ENCODE assay signal across 15 cellular contexts in the genomic region with DNA sequence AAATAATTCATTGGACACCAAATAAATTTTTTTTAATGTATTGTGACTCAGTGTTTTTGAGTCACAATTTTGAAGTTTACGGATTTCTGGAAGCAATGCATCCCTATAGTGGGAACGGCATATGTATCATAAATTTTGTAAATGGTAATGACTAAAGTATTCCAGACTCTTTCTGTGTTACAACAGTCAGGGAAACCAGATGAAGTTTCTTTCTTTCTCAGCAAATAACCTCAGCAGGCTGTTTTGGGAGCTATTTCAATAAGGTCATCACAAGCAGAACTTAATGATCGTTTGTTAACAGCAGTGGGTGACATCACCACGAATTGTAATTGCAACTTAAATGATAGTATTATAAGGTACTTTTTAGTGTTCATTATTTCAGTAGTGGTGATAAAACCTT. TPM values are rescaled to one million over a fixed set of nuclear protein-coding genes. Genes with fewer than 3 reads are reported as not detected.
DNase-seq lines count a peak whose midpoint lies in the region; ATAC-seq, FAIRE-seq and TF ChIP-seq lines count a peak whose summit lies in the region.
"Had no signal": no experiment of that assay in that cellular context is flagged by ENCODE, and none has a peak within 500 bp of the region (broad histone marks: within the 10 kb centered on the region; RNA-seq: fewer than 3 reads in every experiment).

No MANE protein-coding gene starts in this region.

- no peaks in the 10 kb centered on the region for H3K36me3 ChIP-seq in H7 (replicated peaks; ENCODE audit: control insufficient read depth, insufficient read depth, low read length)
- H3K36me3 ChIP-seq: gastrocnemius medialis had no signal

- peak; percentile 68 for FAIRE-seq in GM12892 (lab: Jason Lieb, UNC)
- FAIRE-seq: RCC 7860 had no signal

- no peak for TF ChIP-seq POLR2A in GM12892 (IDR thresholded peaks at IDR 0.05; ENCODE audit: low read depth, low read length)

- H3K36me3 Mint-ChIP-seq in activated T-cell treated with anti-CD3 and anti-CD28 coated beads, Interleukin-2, amount 50 U/mL, for 24 hours (ENCODE audit: low read depth), result peaks cover 8% of the 10 kb centered on the region
- H3K36me3 Mint-ChIP-seq in activated naive CD8-positive, alpha-beta T cell treated with anti-CD3 and anti-CD28 coated beads, Interleukin-2, amount 50 U/mL, for 24 hours (ENCODE audit: low read depth), result peaks cover 9% of the 10 kb centered on the region
- H3K36me3 Mint-ChIP-seq in stimulated activated effector memory CD8-positive, alpha-beta T cell treated with anti-CD3 and anti-CD28 coated beads, Interleukin-12 subunit alpha, Interleukin-12 subunit beta, amount 100 ng/mL, for 72 hours, result peaks cover 17% of the 10 kb centered on the region
- H3K36me3 Mint-ChIP-seq: WTC11 had no signal

- H3K27ac Mint-ChIP-seq in activated T-cell treated with anti-CD3 and anti-CD28 coated beads, Interleukin-2, amount 50 U/mL, for 24 hours, result peak overlapping the region; percentile 55
- H3K27ac Mint-ChIP-seq in activated naive CD8-positive, alpha-beta T cell treated with anti-CD3 and anti-CD28 coated beads, Interleukin-2, amount 50 U/mL, for 24 hours, result peak overlapping the region; percentile 60
- peak overlapping the region; percentile 45 for H3K27ac Mint-ChIP-seq in stimulated activated effector memory CD8-positive, alpha-beta T cell treated with anti-CD3 and anti-CD28 coated beads, Interleukin-12 subunit alpha, Interleukin-12 subunit beta, amount 100 ng/mL, for 72 hours
- H3K27ac Mint-ChIP-seq: WTC11 had no signal

- peaks cover 73% of the 10 kb centered on the region for H3K4me1 Mint-ChIP-seq in activated T-cell treated with anti-CD3 and anti-CD28 coated beads, Interleukin-2, amount 50 U/mL, for 24 hours (ENCODE audit: low read depth)
- H3K4me1 Mint-ChIP-seq in activated naive CD8-positive, alpha-beta T cell treated with anti-CD3 and anti-CD28 coated beads, Interleukin-2, amount 50 U/mL, for 24 hours, result peaks cover 70% of the 10 kb centered on the region
- peaks cover 53% of the 10 kb centered on the region for H3K4me1 Mint-ChIP-seq in stimulated activated effector memory CD8-positive, alpha-beta T cell treated with anti-CD3 and anti-CD28 coated beads, Interleukin-12 subunit alpha, Interleukin-12 subunit beta, amount 100 ng/mL, for 72 hours

- ATAC-seq in activated naive CD8-positive, alpha-beta T cell treated with anti-CD3 and anti-CD28 coated beads, Interleukin-2, amount 50 U/mL, for 24 hours, result peak; percentile 31
- peak; percentile 68 for ATAC-seq in stimulated activated effector memory CD8-positive, alpha-beta T cell treated with anti-CD3 and anti-CD28 coated beads, Interleukin-12 subunit alpha, Interleukin-12 subunit beta, amount 100 ng/mL, for 72 hours
- no peak for ATAC-seq in HG02623 (IDR thresholded peaks at IDR 0.05; ENCODE audit: unreplicated experiment)
- ATAC-seq in HG03457 (IDR thresholded peaks at IDR 0.05; ENCODE audit: unreplicated experiment), result no peak
- ATAC-seq: gastrocnemius medialis, left ventricle myocardium superior, WTC11 had no signal

- no peak overlapping the region for H3K4me3 Mint-ChIP-seq in activated T-cell treated with anti-CD3 and anti-CD28 coated beads, Interleukin-2, amount 50 U/mL, for 24 hours
- peak overlapping the region; percentile 15 for H3K4me3 Mint-ChIP-seq in activated naive CD8-positive, alpha-beta T cell treated with anti-CD3 and anti-CD28 coated beads, Interleukin-2, amount 50 U/mL, for 24 hours
- peak overlapping the region; percentile 35 for H3K4me3 Mint-ChIP-seq in stimulated activated effector memory CD8-positive, alpha-beta T cell treated with anti-CD3 and anti-CD28 coated beads, Interleukin-12 subunit alpha, Interleukin-12 subunit beta, amount 100 ng/mL, for 72 hours
- H3K4me3 Mint-ChIP-seq: WTC11 had no signal

- H3K27me3 Mint-ChIP-seq in activated T-cell treated with anti-CD3 and anti-CD28 coated beads, Interleukin-2, amount 50 U/mL, for 24 hours, result no peaks in the 10 kb centered on the region
- no peaks in the 10 kb centered on the region for H3K27me3 Mint-ChIP-seq in activated naive CD8-positive, alpha-beta T cell treated with anti-CD3 and anti-CD28 coated beads, Interleukin-2, amount 50 U/mL, for 24 hours
- H3K27me3 Mint-ChIP-seq: naive B cell had no signal

- H3K27me3 ChIP-seq in H7 (ENCODE audit: control insufficient read depth, insufficient read depth, low read length), result no peaks in the 10 kb centered on the region
- H3K27me3 ChIP-seq: gastrocnemius medialis had no signal

- no peak for DNase-seq in activated T-cell treated with anti-CD3 and anti-CD28 coated beads, Interleukin-2, amount 50 U/mL, for 24 hours
- no peak for DNase-seq in activated T-cell treated with anti-CD3 and anti-CD28 coated beads, Interleukin-2, amount 50 U/mL, for 1 hour
- no peak for DNase-seq in GM12892 (ENCODE audit: insufficient read length)
- no peak for DNase-seq in activated naive CD8-positive, alpha-beta T cell treated with anti-CD3 and anti-CD28 coated beads, Interleukin-2, amount 50 U/mL, for 24 hours
- DNase-seq in stimulated activated effector memory CD8-positive, alpha-beta T cell treated with anti-CD3 and anti-CD28 coated beads, Interleukin-12 subunit alpha, Interleukin-12 subunit beta, amount 100 ng/mL, for 72 hours (ENCODE audit: low spot score in 2 of 2), result no peak
- DNase-seq in H7, result no peak
- DNase-seq: gastrocnemius medialis, left ventricle myocardium superior, MM.1S, naive B cell, NCI-H2029 treated with DMSO at 0.1 percent for 48 hours had no signal

- H3K9me3 Mint-ChIP-seq in activated T-cell treated with anti-CD3 and anti-CD28 coated beads, Interleukin-2, amount 50 U/mL, for 24 hours, result no peaks in the 10 kb centered on the region
- no peaks in the 10 kb centered on the region for H3K9me3 Mint-ChIP-seq in activated naive CD8-positive, alpha-beta T cell treated with anti-CD3 and anti-CD28 coated beads, Interleukin-2, amount 50 U/mL, for 24 hours
- H3K9me3 Mint-ChIP-seq in stimulated activated effector memory CD8-positive, alpha-beta T cell treated with anti-CD3 and anti-CD28 coated beads, Interleukin-12 subunit alpha, Interleukin-12 subunit beta, amount 100 ng/mL, for 72 hours, result no peaks in the 10 kb centered on the region
- H3K9me3 Mint-ChIP-seq: naive B cell, WTC11 had no signal

- no peak overlapping the region for H3K4me3 ChIP-seq in H7 (ENCODE audit: insufficient read depth, low read depth, low read length)
- H3K4me3 ChIP-seq: gastrocnemius medialis had no signal

RNA-seq across cellular contexts. Expression of a gene that starts 52.0 kb away (rescaled TPM):
- 19.0 TPM for polyA plus RNA-seq in GM12892 (2012; ENCODE audit: missing spikeins)
- total RNA-seq in H7 (2014; rRNA removed; shearing (Covaris generic)), result 13.3 and 16.0 TPM in 2 replicates

Comparison
In these comparisons a context has a peak if more than half of its experiments do, and no peak if none do; other contexts are left out.
1. ATAC-seq: peak in activated naive CD8-positive, alpha-beta T cell treated with anti-CD3 and anti-CD28 coated beads, Interleukin-2, amount 50 U/mL, for 24 hours (single experiment) and stimulated activated effector memory CD8-positive, alpha-beta T cell treated with anti-CD3 and anti-CD28 coated beads, Interleukin-12 subunit alpha, Interleukin-12 subunit beta, amount 100 ng/mL, for 72 hours (single experiment); none in HG02623 (single experiment) and HG03457 (single experiment).
2. Peak in every context shown above with its lines, with median percentiles within 50 percentile points of each other: H3K27ac Mint-ChIP-seq.